In genomic region chr10:93073539-93074136, GRCh38 we compare ENCODE assay signal across 9 cellular contexts. TPM values are rescaled to one million over a fixed set of nuclear protein-coding genes. Genes with fewer than 3 reads are reported as not detected.
DNase-seq lines count a peak whose midpoint lies in the region.
"Had no signal": no experiment of that assay in that cellular context is flagged by ENCODE, and none has a peak within 500 bp of the region (broad histone marks: within the 10 kb centered on the region; RNA-seq: fewer than 3 reads in every experiment).

Gene CYP26A1, plus strand, starts transcription at chr10:93073893. Its CDS starts 42 bp downstream, at chr10:93073935.

- H3K9me3 ChIP-seq in thymus (ENCODE audit: control insufficient read depth): no peaks in the 10 kb centered on the region

- CTCF ChIA-PET in activated CD4-positive, alpha-beta T cell treated with anti-CD3 and anti-CD28 coated beads, Interleukin-2, amount 10 ng/mL, durations not matched to agents 7 days and 5 days (lab: Charles Lee): interaction anchor here (0.9 to 1.8 kb wide), 2 partner anchors 10 to 20 kb away, joined by 3 to 4 read pairs; no protein-coding TSS in a partner anchor

- no peak within 1 kb of the TSS for H3K27ac ChIP-seq in thymus (ENCODE audit: low read depth)
- H3K27ac ChIP-seq in substantia nigra (ENCODE audit: low read depth, low read length, poor library complexity, severe bottlenecking): no peak within 1 kb of the TSS

- no peak within 1 kb of the TSS for H3K27ac Mint-ChIP-seq in activated CD4-positive, alpha-beta T cell treated with anti-CD3 and anti-CD28 coated beads, Interleukin-2, amount 10 ng/mL, durations not matched to agents 7 days and 5 days

- WGBS in thymus: 1% methylated on average over 51 of the region's 51 CpGs

- H3K4me3 ChIP-seq in thymus (ENCODE audit: low read length): peak within 1 kb of the TSS; percentile 35

- H3K4me3 Mint-ChIP-seq in activated CD4-positive, alpha-beta T cell treated with anti-CD3 and anti-CD28 coated beads, Interleukin-2, amount 10 ng/mL, durations not matched to agents 7 days and 5 days: peak within 1 kb of the TSS; percentile 63

- no peaks in the 10 kb centered on the region for H3K36me3 Mint-ChIP-seq in activated CD4-positive, alpha-beta T cell treated with anti-CD3 and anti-CD28 coated beads, Interleukin-2, amount 10 ng/mL, durations not matched to agents 7 days and 5 days (ENCODE audit: low read depth)

- no peaks in the 10 kb centered on the region for H3K36me3 ChIP-seq in thymus (ENCODE audit: control insufficient read depth, insufficient read depth)

- POLR2A ChIA-PET in activated CD4-positive, alpha-beta T cell treated with anti-CD3 and anti-CD28 coated beads, Interleukin-2, amount 10 ng/mL, durations not matched to agents 7 days and 5 days (lab: Charles Lee): no interaction called here

- no peaks in the 10 kb centered on the region for H3K9me3 Mint-ChIP-seq in activated CD4-positive, alpha-beta T cell treated with anti-CD3 and anti-CD28 coated beads, Interleukin-2, amount 10 ng/mL, durations not matched to agents 7 days and 5 days

- peaks cover 25% of the 10 kb centered on the region for H3K4me1 Mint-ChIP-seq in activated CD4-positive, alpha-beta T cell treated with anti-CD3 and anti-CD28 coated beads, Interleukin-2, amount 10 ng/mL, durations not matched to agents 7 days and 5 days

- H3K4me1 ChIP-seq in thymus (ENCODE audit: control insufficient read depth, insufficient read depth, low read length): no peaks in the 10 kb centered on the region

- no peak for DNase-seq in activated CD4-positive, alpha-beta T cell treated with anti-CD3 and anti-CD28 coated beads, Interleukin-2, amount 10 ng/mL, durations not matched to agents 7 days and 5 days
- DNase-seq in activated CD4-positive, alpha-beta T cell treated with anti-CD3 and anti-CD28 coated beads for 1 hour: no peak
- DNase-seq in activated CD8-positive, alpha-beta memory T cell treated with anti-CD3 and anti-CD28 coated beads, Interleukin-2, amount 50 U/mL, for 48 hours: peak; percentile 61
- DNase-seq in left kidney (ENCODE audit: low read depth, low spot score) (peak; percentile 61), DMS79 treated with DMSO at 0.1 percent for 48 hours (lab: John Stamatoyannopoulos, UW) (no peak), substantia nigra (lab: John Stamatoyannopoulos, UW) (no peak), AG08395 (ENCODE audit: low spot score) (no peak)

- peaks cover 82% of the 10 kb centered on the region for H3K27me3 ChIP-seq in thymus (ENCODE audit: control insufficient read depth, insufficient read depth)

- H3K27me3 Mint-ChIP-seq in activated CD4-positive, alpha-beta T cell treated with anti-CD3 and anti-CD28 coated beads, Interleukin-2, amount 10 ng/mL, durations not matched to agents 7 days and 5 days: peaks cover 87% of the 10 kb centered on the region

RNA-seq across cellular contexts. Expression of gene CYP26A1, which starts in this region (rescaled TPM):
- total RNA-seq in activated CD4-positive, alpha-beta T cell treated with anti-CD3 and anti-CD28 coated beads, Interleukin-2, amount 10 ng/mL, durations not matched to agents 7 days and 5 days: not detected
- 7.8 TPM for polyA plus RNA-seq in thymus
- total RNA-seq: T-helper 1 cell treated with Interleukin-12 subunit alpha and Interleukin-12 subunit beta and Interleukin-4 antibody, amounts not matched to agents 30 ng/mL and 1 ng/mL, for 36 hours had no signal

Comparison
In these comparisons a context has a peak if more than half of its experiments do, and no peak if none do; other contexts are left out.
1. DNase-seq: peak in activated CD8-positive, alpha-beta memory T cell treated with anti-CD3 and anti-CD28 coated beads, Interleukin-2, amount 50 U/mL, for 48 hours (single experiment) and left kidney (single experiment); none in activated CD4-positive, alpha-beta T cell treated with anti-CD3 and anti-CD28 coated beads, Interleukin-2, amount 10 ng/mL, durations not matched to agents 7 days and 5 days (single experiment), activated CD4-positive, alpha-beta T cell treated with anti-CD3 and anti-CD28 coated beads for 1 hour (single experiment), DMS79 treated with DMSO at 0.1 percent for 48 hours (single experiment), substantia nigra (0 of 49) and AG08395 (single experiment).